ENCODE assay signal across 10 cellular contexts in genomic region chr22:24806663-24807001, GRCh38. TPM values are rescaled to one million over a fixed set of nuclear protein-coding genes. Genes with fewer than 3 reads are reported as not detected.
DNase-seq lines count a peak whose midpoint lies in the region; ATAC-seq and TF ChIP-seq lines count a peak whose summit lies in the region.
"Had no signal": no experiment of that assay in that cellular context is flagged by ENCODE, and none has a peak within 500 bp of the region (broad histone marks: within the 10 kb centered on the region; RNA-seq: fewer than 3 reads in every experiment).

No MANE protein-coding gene starts in this region.

- H3K27ac Mint-ChIP-seq in CD8-positive, alpha-beta T cell, result no peak overlapping the region

- no peak for DNase-seq in CD8-positive, alpha-beta T cell
- DNase-seq in left ventricle myocardium inferior, result no peak
- DNase-seq in LoVo (ENCODE audit: low spot score), result no peak
- DNase-seq in NCI-H2081 (lab: John Stamatoyannopoulos, UW), result no peak
- DNase-seq: NCI-H1694 had no signal

- H3K27ac ChIP-seq in CD8-positive, alpha-beta T cell (ENCODE audit: low read depth, low read length), result no peak overlapping the region
- H3K27ac ChIP-seq in OCI-LY1 (ENCODE audit: low read depth, low read length, poor library complexity, severe bottlenecking) (no peak overlapping the region), left ventricle myocardium inferior (replicated peaks) (peak overlapping the region; percentile 80), parathyroid adenoma (peak overlapping the region; percentile 59)

- H3K79me2 ChIP-seq in OCI-LY1 (ENCODE audit: insufficient read depth, low read length) (no peaks in the 10 kb centered on the region), parathyroid adenoma (no peaks in the 10 kb centered on the region)

- POLR2A ChIA-PET in CD8-positive, alpha-beta T cell (lab: Charles Lee), result no interaction called here

- no peaks in the 10 kb centered on the region for H3K9me3 ChIP-seq in CD8-positive, alpha-beta T cell (ENCODE audit: low read length)
- H3K9me3 ChIP-seq in OCI-LY1 (ENCODE audit: low read length) (no peaks in the 10 kb centered on the region), left ventricle myocardium inferior (replicated peaks) (no peaks in the 10 kb centered on the region), parathyroid adenoma (ENCODE audit: control insufficient read depth, low read length) (no peaks in the 10 kb centered on the region)

- intact Hi-C loops in CD8-positive, alpha-beta T cell (cut with DNase I, micrococcal nuclease), result loop anchor here in 1 of 2 experiments (5.0 kb wide), 1 partner anchor 249 kb away; the partner anchor contains the start of genes GUCD1 and SNRPD3
- intact Hi-C loops in left ventricle myocardium inferior (cut with micrococcal nuclease), result no loop called here

- no peaks in the 10 kb centered on the region for H4K20me1 ChIP-seq in OCI-LY1 (ENCODE audit: insufficient read depth, low read length)

- H3K27me3 ChIP-seq in CD8-positive, alpha-beta T cell (ENCODE audit: insufficient read depth, low read length), result no peaks in the 10 kb centered on the region
- H3K27me3 ChIP-seq in OCI-LY1 (ENCODE audit: insufficient read depth, low read length) (0 out of 2 replicates have a peak, but pooled peaks cover 5% of the 10 kb centered on the region), left ventricle myocardium inferior (ENCODE audit: low read depth) (no peaks in the 10 kb centered on the region), parathyroid adenoma (ENCODE audit: control insufficient read depth, insufficient read depth, low read length) (no peaks in the 10 kb centered on the region)

- H3F3A ChIP-seq in OCI-LY1 (ENCODE audit: insufficient read depth, low read length), result no peaks in the 10 kb centered on the region

- H3K9me3 Mint-ChIP-seq in CD8-positive, alpha-beta T cell, result no peaks in the 10 kb centered on the region

- peak overlapping the region; percentile 93 for H3K4me2 ChIP-seq in OCI-LY1 (ENCODE audit: low read length)
- peak overlapping the region; percentile 64 for H3K4me2 ChIP-seq in parathyroid adenoma (ENCODE audit: low read length)

- H2AFZ ChIP-seq in OCI-LY1 (ENCODE audit: low read length) (no peak overlapping the region), parathyroid adenoma (peak overlapping the region; percentile 93)

- H3K4me3 Mint-ChIP-seq in CD8-positive, alpha-beta T cell, result peak overlapping the region; percentile 71

- H3K9ac ChIP-seq in OCI-LY1 (ENCODE audit: low read length) (no peak overlapping the region), parathyroid adenoma (no peak overlapping the region)

- peak overlapping the region; percentile 70 for H3K4me3 ChIP-seq in CD8-positive, alpha-beta T cell (ENCODE audit: low read depth, low read length)
- H3K4me3 ChIP-seq in OCI-LY1 (ENCODE audit: low read depth, low read length, poor library complexity, severe bottlenecking) (peak overlapping the region; percentile 59), left ventricle myocardium inferior (peak overlapping the region; percentile 81), parathyroid adenoma (ENCODE audit: low read depth, low read length) (peak overlapping the region; percentile 57)

- TF ChIP-seq CTCF in CD8-positive, alpha-beta T cell (IDR thresholded peaks at IDR 0.05), result no peak
- TF ChIP-seq CTCF in OCI-LY1 (IDR thresholded peaks at IDR 0.05; ENCODE audit: low read length) (no peak), left ventricle myocardium inferior (IDR thresholded peaks at IDR 0.05; ENCODE audit: borderline replicate concordance) (no peak), parathyroid adenoma (IDR thresholded peaks at IDR 0.05) (no peak)

- CTCF ChIA-PET in CD8-positive, alpha-beta T cell (lab: Charles Lee), result no interaction called here

- H3K4me1 ChIP-seq in CD8-positive, alpha-beta T cell (ENCODE audit: insufficient read depth, low read length), result peaks cover 4% of the 10 kb centered on the region
- peaks cover 9% of the 10 kb centered on the region for H3K4me1 ChIP-seq in OCI-LY1 (ENCODE audit: insufficient read depth, low read length, severe bottlenecking)
- H3K4me1 ChIP-seq in left ventricle myocardium inferior, result peaks cover 52% of the 10 kb centered on the region
- no peaks in the 10 kb centered on the region for H3K4me1 ChIP-seq in parathyroid adenoma

- H3K27me3 Mint-ChIP-seq in CD8-positive, alpha-beta T cell (ENCODE audit: low read depth), result no peaks in the 10 kb centered on the region

- no peak for ATAC-seq in CD8-positive, alpha-beta T cell
- ATAC-seq in GM21381 (IDR thresholded peaks at IDR 0.05; ENCODE audit: unreplicated experiment) (no peak), GM21737 (IDR thresholded peaks at IDR 0.05; ENCODE audit: unreplicated experiment) (no peak)

- no peaks in the 10 kb centered on the region for H3K36me3 Mint-ChIP-seq in CD8-positive, alpha-beta T cell

- no peaks in the 10 kb centered on the region for H3K9me2 ChIP-seq in OCI-LY1 (ENCODE audit: low read depth, low read length)

- H3K36me3 ChIP-seq in CD8-positive, alpha-beta T cell (ENCODE audit: insufficient read depth, low read length), result no peaks in the 10 kb centered on the region
- H3K36me3 ChIP-seq in OCI-LY1 (ENCODE audit: insufficient read depth, low read length), result no peaks in the 10 kb centered on the region
- H3K36me3 ChIP-seq in left ventricle myocardium inferior, result no peaks in the 10 kb centered on the region
- H3K36me3 ChIP-seq in parathyroid adenoma (ENCODE audit: control insufficient read depth, insufficient read depth, low read length), result no peaks in the 10 kb centered on the region

- H3K4me1 Mint-ChIP-seq in CD8-positive, alpha-beta T cell (ENCODE audit: low read depth), result peaks cover 9% of the 10 kb centered on the region

RNA-seq across cellular contexts. Expression of gene SGSM1, which starts 0.6 kb away (rescaled TPM):
- total RNA-seq in CD8-positive, alpha-beta T cell, result 1 to 10 TPM in 1 of 2 experiments, under 1 TPM in 1; 0.84 to 1.7 TPM
- 8.8 TPM for total RNA-seq in left ventricle myocardium inferior
- total RNA-seq: renal cortical epithelial cell had no signal

RNA-seq across cellular contexts. Expression of gene PIWIL3, which starts 32.1 kb away (rescaled TPM):
- total RNA-seq in CD8-positive, alpha-beta T cell, result not detected
- not detected for total RNA-seq in left ventricle myocardium inferior
- total RNA-seq: renal cortical epithelial cell had no signal

Comparison
In these comparisons a context has a peak if more than half of its experiments do, and no peak if none do; other contexts are left out.
1. H3K27ac ChIP-seq: peak in left ventricle myocardium inferior (single experiment) and parathyroid adenoma (single experiment); none in CD8-positive, alpha-beta T cell (single experiment) and OCI-LY1 (single experiment).
2. Peak in every context shown above with its lines, with median percentiles within 50 percentile points of each other: H3K4me3 ChIP-seq.